12 cellular contexts compared by ENCODE assay signal in the genomic region with DNA sequence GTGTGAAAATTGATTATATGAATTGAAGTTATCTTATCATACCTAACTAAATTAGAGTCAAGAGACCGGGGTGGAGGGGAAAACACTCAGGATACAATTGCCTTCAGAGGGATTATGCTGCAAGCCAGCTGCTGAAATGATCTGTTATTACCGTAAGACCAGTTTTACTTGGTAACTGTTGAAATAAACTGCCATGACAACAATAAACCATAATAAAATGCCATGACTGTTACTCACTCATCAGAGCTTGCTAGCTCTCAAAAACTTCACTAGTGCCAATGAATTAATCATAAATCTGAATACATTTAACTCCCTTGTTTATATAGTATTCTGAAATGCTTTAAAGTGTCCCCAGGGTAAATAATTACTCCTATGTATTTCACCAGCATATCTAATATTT.
A peak's percentile ranks its signal among the peaks of the same experiment; 100 is the strongest.
DNase-seq lines count a peak whose midpoint lies in the region; FAIRE-seq and TF ChIP-seq lines count a peak whose summit lies in the region.
"Had no signal": no experiment of that assay in that cellular context is flagged by ENCODE, and none has a peak within 500 bp of the region (broad histone marks: within the 10 kb centered on the region; RNA-seq: fewer than 3 reads in every experiment).

No MANE protein-coding gene starts in this region.

- H3K23ac ChIP-seq in trophoblast cell (ENCODE audit: low read length) = no peak overlapping the region

- H2BK12ac ChIP-seq in trophoblast cell (ENCODE audit: low read length) = no peak overlapping the region

- no peak overlapping the region for H3K4ac ChIP-seq in trophoblast cell (ENCODE audit: low read depth, low read length)

- H3K18ac ChIP-seq in trophoblast cell (ENCODE audit: low read length) = no peak overlapping the region

- no peak overlapping the region for H3K14ac ChIP-seq in trophoblast cell (ENCODE audit: low read length)

- H3K27ac Mint-ChIP-seq in astrocyte (ENCODE audit: unreplicated experiment) = no peak overlapping the region
- H3K27ac Mint-ChIP-seq in CD8-positive, alpha-beta memory T cell = no peak overlapping the region

- no peak overlapping the region for H2BK120ac ChIP-seq in trophoblast cell (ENCODE audit: insufficient read depth, low read length, poor library complexity)

- no peak overlapping the region for H2AK5ac ChIP-seq in trophoblast cell (ENCODE audit: low read length)

- no peaks in the 10 kb centered on the region for H3K27me3 ChIP-seq in A673 (replicated peaks; ENCODE audit: insufficient read depth, low read depth, low read length, poor library complexity)
- H3K27me3 ChIP-seq in GM23248 (replicated peaks; ENCODE audit: insufficient read depth) = no peaks in the 10 kb centered on the region
- H3K27me3 ChIP-seq in astrocyte (ENCODE audit: insufficient read depth, low read length) = no peaks in the 10 kb centered on the region
- no peaks in the 10 kb centered on the region for H3K27me3 ChIP-seq in CD8-positive, alpha-beta memory T cell (ENCODE audit: insufficient read depth, low read length, poor library complexity, severe bottlenecking)
- no peaks in the 10 kb centered on the region for H3K27me3 ChIP-seq in trophoblast cell (ENCODE audit: insufficient read depth, low read length)
- H3K27me3 ChIP-seq: BLaER1, body of pancreas, SJSA1 had no signal

- in situ Hi-C loops in GM23248 (cut with MboI) = no loop called here

- TF ChIP-seq CTCF in A673 (conservative IDR thresholded peaks at IDR 0.05; ENCODE audit: low read depth, low read length) (no peak), astrocyte (IDR thresholded peaks at IDR 0.05; ENCODE audit: insufficient read depth, low read depth, low read length) (no peak)

- CTCF ChIA-PET in A673 (lab: Charles Lee) = no interaction called here
- CTCF ChIA-PET in CD8-positive, alpha-beta memory T cell (lab: Charles Lee) = no interaction called here

- no peak overlapping the region for H4K91ac ChIP-seq in trophoblast cell (ENCODE audit: low read depth, low read length)

- H3K9me3 Mint-ChIP-seq in astrocyte (ENCODE audit: unreplicated experiment) = no peaks in the 10 kb centered on the region
- H3K9me3 Mint-ChIP-seq in CD8-positive, alpha-beta memory T cell = no peaks in the 10 kb centered on the region

- H3F3A ChIP-seq in GM23248 (ENCODE audit: insufficient read depth) = no peaks in the 10 kb centered on the region

- no peak overlapping the region for H3K4me3 Mint-ChIP-seq in astrocyte (ENCODE audit: unreplicated experiment)
- no peak overlapping the region for H3K4me3 Mint-ChIP-seq in CD8-positive, alpha-beta memory T cell

- POLR2A ChIA-PET in A673 (lab: Charles Lee; ENCODE audit: low non-redundant PET) = no interaction called here
- POLR2A ChIA-PET in CD8-positive, alpha-beta memory T cell (lab: Charles Lee) = no interaction called here

- H3K9me3 ChIP-seq in A673 (ENCODE audit: low read depth, low read length, poor library complexity, severe bottlenecking) (no peaks in the 10 kb centered on the region), GM23248 (ENCODE audit: low read depth) (no peaks in the 10 kb centered on the region), astrocyte (ENCODE audit: insufficient read depth, low read depth, low read length) (no peaks in the 10 kb centered on the region), trophoblast cell (ENCODE audit: insufficient read depth, low read depth, low read length) (no peaks in the 10 kb centered on the region)
- no peaks in the 10 kb centered on the region for H3K9me3 ChIP-seq in CD8-positive, alpha-beta memory T cell (ENCODE audit: low read length)
- H3K9me3 ChIP-seq: BLaER1, body of pancreas, SJSA1 had no signal

- intact Hi-C loops in A673 (cut with micrococcal nuclease; ENCODE audit: unreplicated experiment) = no loop called here

- BruUV-seq in A673 (replicated peaks; lab: Mats Ljungman, UMichigan) = no TSS peak

- H4K8ac ChIP-seq in trophoblast cell (ENCODE audit: low read depth, low read length) = no peak overlapping the region

- H3K36me3 ChIP-seq in A673 (ENCODE audit: insufficient read depth, low read length, poor library complexity, severe bottlenecking) (no peaks in the 10 kb centered on the region), GM23248 (ENCODE audit: low read depth) (no peaks in the 10 kb centered on the region), astrocyte (ENCODE audit: insufficient read depth, low read length) (no peaks in the 10 kb centered on the region), trophoblast cell (ENCODE audit: control insufficient read depth in 1 of 2, insufficient read depth in 2 of 2, low read length in 2 of 2) (no peaks in the 10 kb centered on the region)
- H3K36me3 ChIP-seq in CD8-positive, alpha-beta memory T cell (ENCODE audit: insufficient read depth, low read length) = no peaks in the 10 kb centered on the region
- H3K36me3 ChIP-seq: BLaER1, SJSA1 had no signal

- 10 to 11% methylated on average over 2 of the region's 2 CpGs for WGBS in GM23248 (ENCODE audit: low coverage in 1 of 2, low lambda C conversion rate in 2 of 2, missing lambda C conversion rate in 2 of 2), 2 experiments
- WGBS in trophoblast cell (ENCODE audit: extremely low coverage, insufficient coverage, insufficient read length) = no CpG with 5 or more reads among the region's 2 CpGs

- H3K79me2 ChIP-seq in GM23248 (ENCODE audit: insufficient read depth) (no peaks in the 10 kb centered on the region), astrocyte (ENCODE audit: insufficient read depth, low read length) (no peaks in the 10 kb centered on the region), trophoblast cell (ENCODE audit: control insufficient read depth, insufficient read depth, low read length, poor library complexity) (no peaks in the 10 kb centered on the region)

- no peak for FAIRE-seq in astrocyte (lab: Jason Lieb, UNC)

- H3K36me3 Mint-ChIP-seq in astrocyte (ENCODE audit: low read depth, unreplicated experiment) = no peaks in the 10 kb centered on the region
- H3K36me3 Mint-ChIP-seq in CD8-positive, alpha-beta memory T cell = no peaks in the 10 kb centered on the region

- H3K4me2 ChIP-seq in GM23248 (ENCODE audit: unreplicated experiment) (no peak overlapping the region), astrocyte (ENCODE audit: low read length) (no peak overlapping the region), trophoblast cell (ENCODE audit: low read length) (no peak overlapping the region)
- H3K4me2 ChIP-seq: BLaER1 had no signal

- no peak overlapping the region for H2BK5ac ChIP-seq in trophoblast cell (ENCODE audit: low read depth, low read length, poor library complexity)

- no peaks in the 10 kb centered on the region for H3K9me2 ChIP-seq in GM23248 (ENCODE audit: insufficient read depth)

- H3K4me3 ChIP-seq in A673 (ENCODE audit: low read depth, low read length, poor library complexity, severe bottlenecking) (no peak overlapping the region), GM23248 (no peak overlapping the region), astrocyte (ENCODE audit: insufficient read depth, low read depth, low read length) (no peak overlapping the region), trophoblast cell (ENCODE audit: low read depth, low read length) (no peak overlapping the region)
- H3K4me3 ChIP-seq in CD8-positive, alpha-beta memory T cell (ENCODE audit: low read length) = no peak overlapping the region
- H3K4me3 ChIP-seq: BLaER1, body of pancreas, SJSA1 had no signal

- H3K27ac ChIP-seq in A673 (ENCODE audit: low read depth, low read length, poor library complexity, severe bottlenecking) (no peak overlapping the region), GM23248 (no peak overlapping the region), astrocyte (ENCODE audit: low read depth, low read length) (peak overlapping the region; percentile 7), trophoblast cell (ENCODE audit: low read depth, low read length) (no peak overlapping the region)
- no peak overlapping the region for H3K27ac ChIP-seq in CD8-positive, alpha-beta memory T cell (ENCODE audit: low read depth, low read length)
- H3K27ac ChIP-seq: BLaER1, body of pancreas, SJSA1, VCaP had no signal

- no peaks in the 10 kb centered on the region for H3K4me1 Mint-ChIP-seq in astrocyte (ENCODE audit: low read depth, unreplicated experiment)
- H3K4me1 Mint-ChIP-seq in CD8-positive, alpha-beta memory T cell = no peaks in the 10 kb centered on the region

- no peaks in the 10 kb centered on the region for H3K27me3 Mint-ChIP-seq in astrocyte (ENCODE audit: low read depth, unreplicated experiment)
- H3K27me3 Mint-ChIP-seq in CD8-positive, alpha-beta memory T cell = no peaks in the 10 kb centered on the region

- no peaks in the 10 kb centered on the region for H3K79me1 ChIP-seq in trophoblast cell (ENCODE audit: low read length)

- DNase-seq in A673 (ENCODE audit: low spot score) = peak; percentile 50
- DNase-seq in GM23248 = peak; percentile 73
- DNase-seq in astrocyte (ENCODE audit: low read depth) = peak; percentile 74
- DNase-seq in foreskin melanocyte = peak; percentile 57
- DNase-seq in hepatic stellate cell (ENCODE audit: low spot score) = no peak
- DNase-seq in CD8-positive, alpha-beta memory T cell = no peak
- DNase-seq in HK-2 (ENCODE audit: unreplicated experiment) = no peak
- DNase-seq in trophoblast cell = no peak
- DNase-seq: body of pancreas had no signal

- no peak overlapping the region for H2AFZ ChIP-seq in GM23248
- no peak overlapping the region for H2AFZ ChIP-seq in astrocyte (ENCODE audit: low read depth, low read length)
- H2AFZ ChIP-seq in trophoblast cell (ENCODE audit: insufficient read depth, low read length, poor library complexity) = no peak overlapping the region

- no peaks in the 10 kb centered on the region for H4K20me1 ChIP-seq in GM23248 (ENCODE audit: insufficient read depth)
- no peaks in the 10 kb centered on the region for H4K20me1 ChIP-seq in astrocyte (ENCODE audit: insufficient read depth, low read length)
- H4K20me1 ChIP-seq: BLaER1 had no signal

- no peak overlapping the region for H4K12ac ChIP-seq in trophoblast cell (ENCODE audit: low read depth, low read length)

- no peaks in the 10 kb centered on the region for H3K4me1 ChIP-seq in A673 (ENCODE audit: insufficient read depth, low read length, poor library complexity, severe bottlenecking)
- no peaks in the 10 kb centered on the region for H3K4me1 ChIP-seq in GM23248 (ENCODE audit: insufficient read depth)
- no peaks in the 10 kb centered on the region for H3K4me1 ChIP-seq in astrocyte (ENCODE audit: insufficient read depth, low read length)
- H3K4me1 ChIP-seq in CD8-positive, alpha-beta memory T cell (ENCODE audit: insufficient read depth, low read length) = no peaks in the 10 kb centered on the region
- no peaks in the 10 kb centered on the region for H3K4me1 ChIP-seq in trophoblast cell (ENCODE audit: control insufficient read depth in 1 of 2, insufficient read depth in 2 of 2, low read length in 2 of 2)
- H3K4me1 ChIP-seq: BLaER1, body of pancreas, SJSA1 had no signal

- no peak overlapping the region for H3K9ac ChIP-seq in GM23248
- no peak overlapping the region for H3K9ac ChIP-seq in astrocyte (ENCODE audit: low read length)
- H3K9ac ChIP-seq in trophoblast cell (ENCODE audit: low read length) = no peak overlapping the region
- H3K9ac ChIP-seq: BLaER1 had no signal

Comparison
In these comparisons a context has a peak if more than half of its experiments do, and no peak if none do; other contexts are left out.
1. DNase-seq: peak in A673 (single experiment), GM23248 (single experiment), astrocyte (single experiment) and foreskin melanocyte (single experiment); none in hepatic stellate cell (single experiment), CD8-positive, alpha-beta memory T cell (0 of 5), HK-2 (single experiment) and trophoblast cell (0 of 2).